Comparison of ENCODE assay signal across 8 cellular contexts in genomic region chr20:53589341-53590065, GRCh38. TPM values are rescaled to one million over a fixed set of nuclear protein-coding genes. Genes with fewer than 3 reads are reported as not detected.
DNase-seq lines count a peak whose midpoint lies in the region; TF ChIP-seq lines count a peak whose summit lies in the region.
"Not testable (repeated sequence)": the region's sequence is repeated elsewhere in the genome, so short reads cannot be mapped to it uniquely, and the experiment has no call there.

No MANE protein-coding gene starts in this region.

- 73% methylated on average over 12 of the region's 12 CpGs for WGBS in mammary epithelial cell (ENCODE audit: low coverage, missing lambda C conversion rate)

- not testable (repeated sequence) for DNase-seq in AG10803 (ENCODE audit: low read depth); mammary epithelial cell; cardiac muscle cell (ENCODE audit: low read depth in 1 of 2, low spot score in 1 of 2)
- DNase-seq in HAP-1 (ENCODE audit: low spot score in 2 of 2) (peak in 1 of 2 experiments; percentile 64), myocyte (ENCODE audit: low read depth) (peak; percentile 20)
- peak; percentile 37 for DNase-seq in activated CD4-positive, alpha-beta memory T cell treated with anti-CD3 and anti-CD28 coated beads for 36 hours
- peak; percentile 53 for DNase-seq in stimulated activated CD4-positive, alpha-beta T cell treated with anti-CD3 and anti-CD28 coated beads, Interleukin-15, amount 100 ng/mL, for 24 hours

- not testable (repeated sequence) for H3K9me3 Mint-ChIP-seq in activated CD4-positive, alpha-beta memory T cell treated with anti-CD3 and anti-CD28 coated beads for 36 hours

- not testable (repeated sequence) for H3K36me3 ChIP-seq in HAP-1 (replicated peaks); OCI-LY3 (replicated peaks; ENCODE audit: low read depth, low read length); mammary epithelial cell (ENCODE audit: insufficient read depth, low read length); cardiac muscle cell

- TF ChIP-seq CTCF in AG10803 (conservative IDR thresholded peaks at IDR 0.05; ENCODE audit: low read length); OCI-LY3 (IDR thresholded peaks at IDR 0.05; ENCODE audit: low read depth, low read length); mammary epithelial cell (conservative IDR thresholded peaks at IDR 0.05 in 1 of 2, IDR thresholded peaks at IDR 0.05 in 1 of 2; ENCODE audit: extremely low read depth in 1 of 2, insufficient read depth in 1 of 2, low read depth in 1 of 2, low read length in 2 of 2); cardiac muscle cell (IDR thresholded peaks at IDR 0.05; ENCODE audit: low read depth, low read length): not testable (repeated sequence)

- H3K27ac ChIP-seq in OCI-LY3 (ENCODE audit: low read length), result peak overlapping the region; percentile 92
- H3K27ac ChIP-seq in mammary epithelial cell (ENCODE audit: insufficient read depth, low read depth, low read length), result peak overlapping the region; percentile 62
- H3K27ac ChIP-seq in cardiac muscle cell, result peak overlapping the region; percentile 96

- H3K4me1 ChIP-seq in HAP-1, result peaks cover 42% of the 10 kb centered on the region
- peaks cover 49% of the 10 kb centered on the region for H3K4me1 ChIP-seq in OCI-LY3 (ENCODE audit: low read length)
- H3K4me1 ChIP-seq in mammary epithelial cell (ENCODE audit: insufficient read depth, low read length), result not testable (repeated sequence)
- H3K4me1 ChIP-seq in cardiac muscle cell (ENCODE audit: low read depth), result peaks cover 46% of the 10 kb centered on the region

- H3K4me1 Mint-ChIP-seq in activated CD4-positive, alpha-beta memory T cell treated with anti-CD3 and anti-CD28 coated beads for 36 hours (ENCODE audit: low read depth), result peaks cover 39% of the 10 kb centered on the region

- intact Hi-C loops in activated CD4-positive, alpha-beta memory T cell treated with anti-CD3 and anti-CD28 coated beads for 36 hours (cut with micrococcal nuclease), result loop anchor here (5.0 to 10.0 kb wide), 2 partner anchors 615 to 617 kb away; partner anchors contain the start of genes PFDN4 and TSHZ2
- intact Hi-C loops in mammary epithelial cell (cut with micrococcal nuclease), result loop anchor here (5.0 kb wide), 2 partner anchors 148 to 328 kb away; no protein-coding TSS in a partner anchor

- peaks cover 90% of the 10 kb centered on the region for H3K79me2 ChIP-seq in OCI-LY3 (ENCODE audit: low read length)
- H3K79me2 ChIP-seq in mammary epithelial cell (ENCODE audit: insufficient read depth, low read length), result peaks cover 87% of the 10 kb centered on the region

- H3K27me3 Mint-ChIP-seq in activated CD4-positive, alpha-beta memory T cell treated with anti-CD3 and anti-CD28 coated beads for 36 hours, result not testable (repeated sequence)

- peaks cover 17% of the 10 kb centered on the region for H3K36me3 Mint-ChIP-seq in activated CD4-positive, alpha-beta memory T cell treated with anti-CD3 and anti-CD28 coated beads for 36 hours

- H3K27ac Mint-ChIP-seq in activated CD4-positive, alpha-beta memory T cell treated with anti-CD3 and anti-CD28 coated beads for 36 hours, result peak overlapping the region; percentile 100

- POLR2A ChIA-PET in activated CD4-positive, alpha-beta memory T cell treated with anti-CD3 and anti-CD28 coated beads for 36 hours (lab: Charles Lee), result interaction anchor here (0.7 to 1.3 kb wide), 2 partner anchors 10 to 150 kb away, joined by 4 to 5 read pairs; no protein-coding TSS in a partner anchor

- in situ Hi-C loops in HAP-1 (cut with MboI; ENCODE audit: low sequenced_read_pairs) (loop anchor here (10.0 kb wide), 1 partner anchor 165 kb away; no protein-coding TSS in a partner anchor), mammary epithelial cell (cut with MboI; ENCODE audit: low sequenced_read_pairs in 2 of 2) (loop anchor here in 1 of 2 donors (25.0 kb wide), 1 partner anchor 598 kb away; no protein-coding TSS in a partner anchor)

- H2AFZ ChIP-seq in OCI-LY3 (ENCODE audit: low read depth, low read length); mammary epithelial cell (ENCODE audit: low read depth, low read length): not testable (repeated sequence)

- H3K27me3 ChIP-seq in HAP-1 (ENCODE audit: low read depth); OCI-LY3 (ENCODE audit: low read depth, low read length); mammary epithelial cell (ENCODE audit: insufficient read depth, low read length); cardiac muscle cell: not testable (repeated sequence)

- dilution Hi-C loops in mammary epithelial cell (cut with HindIII; ENCODE audit: low sequenced_read_pairs), result loop anchor here (10.0 to 25.0 kb wide), 2 partner anchors 173 to 315 kb away; no protein-coding TSS in a partner anchor

- peaks cover 20% of the 10 kb centered on the region; the same call in 1 of the 2 replicates for H4K20me1 ChIP-seq in OCI-LY3 (ENCODE audit: insufficient read depth, low read length)
- not testable (repeated sequence) for H4K20me1 ChIP-seq in mammary epithelial cell (ENCODE audit: insufficient read depth, low read length)

- H3K4me3 ChIP-seq in AG10803 (ENCODE audit: low read length), result peak overlapping the region; percentile 29
- H3K4me3 ChIP-seq in HAP-1, result peak overlapping the region; percentile 11; the same call in 1 of the 2 replicates
- H3K4me3 ChIP-seq in OCI-LY3 (ENCODE audit: low read length), result peak overlapping the region; percentile 80
- not testable (repeated sequence) for H3K4me3 ChIP-seq in mammary epithelial cell (replicated peaks in 1 of 3; ENCODE audit: insufficient read depth in 1 of 3, low read depth in 2 of 3, low read length in 3 of 3)
- H3K4me3 ChIP-seq in cardiac muscle cell, result peak overlapping the region; percentile 92

- CTCF ChIA-PET in activated CD4-positive, alpha-beta memory T cell treated with anti-CD3 and anti-CD28 coated beads for 36 hours (lab: Charles Lee), result interaction anchor here (1.0 kb wide), 1 partner anchor 326 kb away, joined by 5 read pairs; no protein-coding TSS in a partner anchor
- CTCF ChIA-PET in mammary epithelial cell (lab: Charles Lee; ENCODE audit: low non-redundant PET), result not testable (repeated sequence)

- not testable (repeated sequence) for BruUV-seq in mammary epithelial cell (replicated peaks; lab: Mats Ljungman, UMichigan)

- H3K9me3 ChIP-seq in HAP-1; OCI-LY3 (ENCODE audit: insufficient read depth, low read length); mammary epithelial cell (replicated peaks; ENCODE audit: insufficient read depth, low read length); cardiac muscle cell (ENCODE audit: low read depth): not testable (repeated sequence)

- peak overlapping the region; percentile 84 for H3K4me2 ChIP-seq in OCI-LY3 (ENCODE audit: low read length)
- H3K4me2 ChIP-seq in mammary epithelial cell (ENCODE audit: insufficient read depth, low read depth, low read length), result peak overlapping the region; percentile 68

- peak overlapping the region; percentile 97 for H3K9ac ChIP-seq in OCI-LY3 (ENCODE audit: low read length)
- H3K9ac ChIP-seq in mammary epithelial cell (ENCODE audit: insufficient read depth, low read length), result not testable (repeated sequence)

- peak overlapping the region; percentile 96 for H3K4me3 Mint-ChIP-seq in activated CD4-positive, alpha-beta memory T cell treated with anti-CD3 and anti-CD28 coated beads for 36 hours

RNA-seq across cellular contexts. Expression of gene ZNF217, which starts 4.1 kb away (rescaled TPM):
- 10 to 100 TPM; 56.3 to 57.5 TPM for total RNA-seq in activated CD4-positive, alpha-beta memory T cell treated with anti-CD3 and anti-CD28 coated beads for 36 hours
- total RNA-seq in mammary epithelial cell (10 to 100 TPM; 30.8 to 39.8 TPM), cardiac muscle cell (16.7 and 26.3 TPM in 2 replicates), myocyte (19.9 and 25.1 TPM in 2 replicates)
- polyA plus RNA-seq in mammary epithelial cell (8.7 TPM), cardiac muscle cell (6.1 and 10.3 TPM in 2 replicates)
- polyA minus RNA-seq in mammary epithelial cell, result 63.7 TPM
- 13.1 TPM for polyA plus RNA-seq in myocyte (2012)
